In the genomic region with DNA sequence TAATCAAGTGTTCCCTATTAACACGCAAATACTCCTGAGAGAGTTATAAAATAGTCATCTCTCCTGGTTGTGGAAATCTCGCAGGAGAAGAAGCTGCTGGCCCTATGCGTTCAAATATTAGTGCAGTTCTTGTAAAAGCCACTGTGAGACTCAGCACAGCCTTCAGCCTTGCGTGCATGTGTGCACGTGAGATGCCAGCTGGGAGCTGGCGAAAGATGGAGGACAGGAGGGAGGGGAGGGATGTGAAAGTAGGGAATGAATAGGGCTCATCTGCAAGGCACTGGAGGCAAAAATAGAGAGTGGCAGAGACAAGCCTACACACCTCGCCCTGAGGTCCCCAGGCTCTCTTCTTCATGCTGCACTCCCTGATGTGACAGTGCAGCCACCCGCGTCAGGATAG, we compare ENCODE assay signal across 16 cellular contexts.
DNase-seq lines count a peak whose midpoint lies in the region; ATAC-seq, FAIRE-seq and TF ChIP-seq lines count a peak whose summit lies in the region.
"Had no signal": no experiment of that assay in that cellular context is flagged by ENCODE, and none has a peak within 500 bp of the region (broad histone marks: within the 10 kb centered on the region; RNA-seq: fewer than 3 reads in every experiment).

No MANE protein-coding gene starts in this region.

- peak overlapping the region; percentile 95 for H2AFZ ChIP-seq in HepG2 (ENCODE audit: low read length)
- H2AFZ ChIP-seq: GM23248 had no signal

- H3K27ac ChIP-seq in HepG2 (ENCODE audit: extremely low read length, insufficient read depth, low read length) (no peak overlapping the region), right lobe of liver (no peak overlapping the region)
- H3K27ac ChIP-seq: GM23248 had no signal

- no peak overlapping the region for H3K27ac Mint-ChIP-seq in Calu3 (ENCODE audit: unreplicated experiment)
- H3K27ac Mint-ChIP-seq: B cell; CD4-positive, alpha-beta T cell had no signal

- DNase-seq in HepG2 (ENCODE audit: low spot score) (no peak), right lobe of liver (no peak), SK-N-DZ (ENCODE audit: low spot score) (peak; percentile 28), left kidney (ENCODE audit: low read depth, low spot score) (peak; percentile 43), dermis blood vessel endothelial cell (no peak), Calu3 (no peak), HUDEP-2 (lab: John Stamatoyannopoulos, UW; ENCODE audit: unreplicated experiment in 76 of 76) (no peak)
- DNase-seq: C1 segment of cervical spinal cord; CD4-positive, alpha-beta T cell; DMS79; GM23248; H7 had no signal

- no peak for TF ChIP-seq RAD21 in HepG2 (CRISPR knock-in tag; IDR thresholded peaks at IDR 0.05)

- TF ChIP-seq EP300 in HepG2 (IDR thresholded peaks at IDR 0.05; ENCODE audit: low read depth in 2 of 2, low read length in 2 of 2) (no peak), HepG2 (CRISPR knock-in tag; IDR thresholded peaks at IDR 0.05; ENCODE audit: borderline replicate concordance) (no peak)

- no peaks in the 10 kb centered on the region for H3K36me3 Mint-ChIP-seq in Calu3 (ENCODE audit: insufficient read depth, unreplicated experiment)

- no peak overlapping the region for H3K9ac ChIP-seq in HepG2 (ENCODE audit: insufficient read depth, low read depth, low read length)
- H3K9ac ChIP-seq: GM23248 had no signal

- H3K4me2 ChIP-seq in HepG2 (ENCODE audit: low read depth, low read length): no peak overlapping the region

- no peaks in the 10 kb centered on the region for H3K4me1 Mint-ChIP-seq in Calu3 (ENCODE audit: low read depth, unreplicated experiment)
- H3K4me1 Mint-ChIP-seq: B cell had no signal

- BruUV-seq in HepG2 (replicated peaks; lab: Mats Ljungman, UMichigan) (no TSS peak), Calu3 (replicated peaks; lab: Mats Ljungman, UMichigan) (no TSS peak)

- H3K27me3 Mint-ChIP-seq in Calu3 (ENCODE audit: unreplicated experiment): no peaks in the 10 kb centered on the region
- H3K27me3 Mint-ChIP-seq: CD4-positive, alpha-beta T cell had no signal

- no peak for FAIRE-seq in HepG2 (lab: Jason Lieb, UNC)
- FAIRE-seq: A204.1, GM12878, GM18507 had no signal

- POLR2A ChIA-PET in HepG2 (lab: Yijun Ruan, JAX): no interaction called here

- TF ChIP-seq POLR2A in HepG2 (IDR thresholded peaks at IDR 0.05; ENCODE audit: insufficient read depth in 1 of 2, low read depth in 2 of 2, low read length in 2 of 2) (no peak), right lobe of liver (IDR thresholded peaks at IDR 0.05) (no peak)

- 95% methylated on average over 9 of the region's 9 CpGs for WGBS in HepG2 (ENCODE audit: low lambda C conversion rate)
- WGBS in right lobe of liver (ENCODE audit: insufficient coverage, low coverage, low lambda C conversion rate, missing lambda C conversion rate): 92% methylated on average over 9 of the region's 9 CpGs

- H3K36me3 ChIP-seq in HepG2 (replicated peaks in 1 of 2; ENCODE audit: control insufficient read depth in 1 of 2, insufficient read depth in 2 of 2, low read length in 2 of 2): no peaks in the 10 kb centered on the region
- no peaks in the 10 kb centered on the region for H3K36me3 ChIP-seq in right lobe of liver

- H3K4me3 Mint-ChIP-seq in Calu3 (ENCODE audit: low read depth, unreplicated experiment): no peak overlapping the region
- H3K4me3 Mint-ChIP-seq: B cell; CD4-positive, alpha-beta T cell had no signal

- H3K4me1 ChIP-seq in HepG2 (ENCODE audit: insufficient read depth, low read length) (peaks cover 43% of the 10 kb centered on the region), right lobe of liver (no peaks in the 10 kb centered on the region)

- H3K9me3 ChIP-seq in HepG2 (ENCODE audit: low read length): no peaks in the 10 kb centered on the region
- no peaks in the 10 kb centered on the region for H3K9me3 ChIP-seq in right lobe of liver

- no peaks in the 10 kb centered on the region; a peak in 1 of 5 replicates for H3K27me3 ChIP-seq in HepG2 (ENCODE audit: control insufficient read depth in 1 of 2, insufficient read depth in 2 of 2, low read length in 2 of 2)
- H3K27me3 ChIP-seq in right lobe of liver: no peaks in the 10 kb centered on the region

- CTCF ChIA-PET in HepG2 (lab: Yijun Ruan, JAX; ENCODE audit: low intra/inter-chr PET ratio, low total read pairs): no interaction called here
- CTCF ChIA-PET in Calu3 (lab: Charles Lee): interaction anchor here (0.8 kb wide), 1 partner anchor 9 kb away, joined by 7 read pairs; no protein-coding TSS in a partner anchor

- H3K4me3 ChIP-seq in HepG2 (replicated peaks in 1 of 3; ENCODE audit: insufficient read depth in 1 of 3, low read depth in 2 of 3, low read length in 3 of 3) (no peak overlapping the region), right lobe of liver (no peak overlapping the region)
- H3K4me3 ChIP-seq: GM12878, GM23248 had no signal

- intact Hi-C loops in HepG2 (cut with micrococcal nuclease; ENCODE audit: unreplicated experiment) (no loop called here), right lobe of liver (cut with DNase I) (no loop called here), Calu3 (cut with micrococcal nuclease; ENCODE audit: unreplicated experiment) (no loop called here)

- in situ Hi-C loops in HepG2 (cut with HindIII; ENCODE audit: extremely low pct_ligation_motif_present, low pct_unique_long_range_greater_than_20kb): no loop called here

- TF ChIP-seq CTCF in HepG2 (CRISPR knock-in tag; IDR thresholded peaks at IDR 0.05) (no peak), right lobe of liver (IDR thresholded peaks at IDR 0.05) (no peak), Calu3 (IDR thresholded peaks at IDR 0.05; ENCODE audit: unreplicated experiment) (no peak)

- H3K79me2 ChIP-seq in HepG2 (ENCODE audit: insufficient read depth, low read length): no peaks in the 10 kb centered on the region

- H4K20me1 ChIP-seq in HepG2 (ENCODE audit: insufficient read depth, low read length): no peaks in the 10 kb centered on the region

- no peaks in the 10 kb centered on the region for H3K9me3 Mint-ChIP-seq in Calu3 (ENCODE audit: low read depth, unreplicated experiment)
- H3K9me3 Mint-ChIP-seq: CD4-positive, alpha-beta T cell had no signal

- ATAC-seq in HepG2: no peak; the same call in 2 of the 3 replicates
- ATAC-seq in right lobe of liver: no peak
- ATAC-seq: GM12878 had no signal

TF ChIP-seq in HepG2, 621 proteins besides CTCF, POLR2A, EP300 and RAD21 (continues in another document):
- TF ChIP-seq SIX4 (CRISPR knock-in tag; IDR thresholded peaks at IDR 0.05) (no peak), SSRP1 (CRISPR knock-in tag; IDR thresholded peaks at IDR 0.05) (no peak), NCOA5 (CRISPR knock-in tag; IDR thresholded peaks at IDR 0.05) (no peak), CHCHD3 (CRISPR knock-in tag; IDR thresholded peaks at IDR 0.05) (0 out of 2 replicates have a peak, but pooled peaks have one; percentile 29), SRY (CRISPR knock-in tag; IDR thresholded peaks at IDR 0.05) (no peak), HNRNPLL (IDR thresholded peaks at IDR 0.05; ENCODE audit: low read depth, low read length, poor library complexity, severe bottlenecking) (no peak), GPN1 (CRISPR knock-in tag; IDR thresholded peaks at IDR 0.05; ENCODE audit: borderline replicate concordance) (no peak), IRX3 (CRISPR knock-in tag; IDR thresholded peaks at IDR 0.05; ENCODE audit: borderline replicate concordance, low read depth) (no peak), ZSCAN9 (CRISPR knock-in tag; IDR thresholded peaks at IDR 0.05; ENCODE audit: borderline replicate concordance) (no peak), POLR2G (IDR thresholded peaks at IDR 0.05; ENCODE audit: low read depth, low read length) (no peak), ZNF180 (CRISPR knock-in tag; IDR thresholded peaks at IDR 0.05; ENCODE audit: borderline replicate concordance, low read depth) (no peak), NRL (CRISPR knock-in tag; IDR thresholded peaks at IDR 0.05; ENCODE audit: borderline replicate concordance) (0 out of 2 replicates have a peak, but pooled peaks have one; percentile 58)
- TF ChIP-seq, protein P1, sequence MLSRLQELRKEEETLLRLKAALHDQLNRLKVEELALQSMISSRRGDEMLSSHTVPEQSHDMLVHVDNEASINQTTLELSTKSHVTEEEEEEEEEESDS (CRISPR knock-in tag; IDR thresholded peaks at IDR 0.05; ENCODE audit: borderline replicate concordance): no peak
- TF ChIP-seq, protein P2, sequence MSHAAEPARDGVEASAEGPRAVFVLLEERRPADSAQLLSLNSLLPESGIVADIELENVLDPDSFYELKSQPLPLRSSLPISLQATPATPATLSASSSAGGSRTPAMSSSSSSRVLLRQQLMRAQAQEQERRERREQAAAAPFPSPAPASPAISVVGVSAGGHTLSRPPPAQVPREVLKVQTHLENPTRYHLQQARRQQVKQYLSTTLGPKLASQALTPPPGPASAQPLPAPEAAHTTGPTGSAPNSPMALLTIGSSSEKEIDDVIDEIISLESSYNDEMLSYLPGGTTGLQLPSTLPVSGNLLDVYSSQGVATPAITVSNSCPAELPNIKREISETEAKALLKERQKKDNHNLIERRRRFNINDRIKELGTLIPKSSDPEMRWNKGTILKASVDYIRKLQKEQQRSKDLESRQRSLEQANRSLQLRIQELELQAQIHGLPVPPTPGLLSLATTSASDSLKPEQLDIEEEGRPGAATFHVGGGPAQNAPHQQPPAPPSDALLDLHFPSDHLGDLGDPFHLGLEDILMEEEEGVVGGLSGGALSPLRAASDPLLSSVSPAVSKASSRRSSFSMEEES (CRISPR knock-in tag; IDR thresholded peaks at IDR 0.05): no peak

Comparison
In these comparisons a context has a peak if more than half of its experiments do, and no peak if none do; other contexts are left out.
1. DNase-seq: peak in SK-N-DZ (single experiment) and left kidney (single experiment); none in HepG2 (single experiment), right lobe of liver (0 of 3), dermis blood vessel endothelial cell (single experiment), Calu3 (single experiment) and HUDEP-2 (0 of 76).